23 cellular contexts compared by ENCODE assay signal in the genomic region with DNA sequence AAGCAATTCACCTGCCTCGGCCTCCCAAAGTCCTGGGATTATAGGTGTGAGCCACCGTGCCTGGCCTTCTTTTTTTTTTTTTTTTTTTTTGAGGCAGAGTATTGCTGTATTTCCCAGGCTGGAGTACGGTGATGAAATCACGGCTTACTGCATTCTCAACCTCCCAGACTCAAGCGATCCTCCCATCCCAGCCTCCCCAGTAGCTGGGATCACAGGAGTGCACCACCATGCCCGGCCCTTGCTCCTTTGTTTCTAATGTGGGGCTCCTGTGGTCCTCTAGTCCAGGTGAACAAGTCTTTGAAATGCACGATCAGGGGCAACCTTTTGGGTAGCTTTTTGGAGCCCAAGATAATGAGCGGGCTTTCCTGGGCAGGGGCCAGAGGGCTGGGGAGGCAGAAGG. TPM values are rescaled to one million over a fixed set of nuclear protein-coding genes. Genes with fewer than 3 reads are reported as not detected.
A peak's percentile ranks its signal among the peaks of the same experiment; 100 is the strongest.
DNase-seq lines count a peak whose midpoint lies in the region; ATAC-seq and TF ChIP-seq lines count a peak whose summit lies in the region.
"Had no signal": no experiment of that assay in that cellular context is flagged by ENCODE, and none has a peak within 500 bp of the region (broad histone marks: within the 10 kb centered on the region; RNA-seq: fewer than 3 reads in every experiment).

No MANE protein-coding gene starts in this region.

- H3K27ac Mint-ChIP-seq in CD4-positive, alpha-beta T cell: peak overlapping the region; percentile 86
- H3K27ac Mint-ChIP-seq in activated T-helper 17 cell treated with anti-CD3 and anti-CD28 coated beads, Interleukin-2, amount 50 U/mL, for 72 hours: peak overlapping the region; percentile 79
- peak overlapping the region; percentile 96 to 98 for H3K27ac Mint-ChIP-seq in natural killer cell treated with Interleukin-12 subunit alpha and Interleukin-12 subunit beta and Interleukin-15 and Interleukin-18, amount 100 ng/mL, for 72 hours

- peaks cover 100% of the 10 kb centered on the region for H4K20me1 ChIP-seq in BLaER1

- peaks cover 4% of the 10 kb centered on the region for H3K36me3 Mint-ChIP-seq in CD4-positive, alpha-beta T cell (ENCODE audit: low read depth)
- H3K36me3 Mint-ChIP-seq in activated T-helper 17 cell treated with anti-CD3 and anti-CD28 coated beads, Interleukin-2, amount 50 U/mL, for 72 hours (ENCODE audit: low read depth): peaks cover 8% of the 10 kb centered on the region
- H3K36me3 Mint-ChIP-seq in natural killer cell treated with Interleukin-12 subunit alpha and Interleukin-12 subunit beta and Interleukin-15 and Interleukin-18, amount 100 ng/mL, for 72 hours: no peaks in the 10 kb centered on the region
- H3K36me3 Mint-ChIP-seq: activated naive CD4-positive, alpha-beta T cell treated with anti-CD3 and anti-CD28 coated beads, Interleukin-2, amount 50 U/mL, for 24 hours had no signal

- TF ChIP-seq CTCF in CD4-positive, alpha-beta T cell (IDR thresholded peaks at IDR 0.05): no peak
- no peak for TF ChIP-seq CTCF in uterus (IDR thresholded peaks at IDR 0.05)

- H3K9ac ChIP-seq in BLaER1: 0 out of 2 replicates have a peak overlapping the region, but pooled peaks have one; percentile 73
- H3K9ac ChIP-seq: GM23248 had no signal

- H3K4me1 Mint-ChIP-seq in CD4-positive, alpha-beta T cell (ENCODE audit: low read depth): peaks cover 84% of the 10 kb centered on the region
- peaks cover 42% of the 10 kb centered on the region for H3K4me1 Mint-ChIP-seq in activated T-helper 17 cell treated with anti-CD3 and anti-CD28 coated beads, Interleukin-2, amount 50 U/mL, for 72 hours
- H3K4me1 Mint-ChIP-seq in natural killer cell treated with Interleukin-12 subunit alpha and Interleukin-12 subunit beta and Interleukin-15 and Interleukin-18, amount 100 ng/mL, for 72 hours (ENCODE audit: low read depth in 2 of 2): peaks cover 61 to 70% of the 10 kb centered on the region in 2 donors

- CTCF ChIA-PET in CD4-positive, alpha-beta T cell (lab: Charles Lee): no interaction called here

- no peaks in the 10 kb centered on the region for H3K9me3 ChIP-seq in BLaER1
- no peaks in the 10 kb centered on the region for H3K9me3 ChIP-seq in CD4-positive, alpha-beta T cell (ENCODE audit: control insufficient read depth, low read length)
- no peaks in the 10 kb centered on the region for H3K9me3 ChIP-seq in uterus
- H3K9me3 ChIP-seq: left ventricle myocardium inferior, ovary, upper lobe of left lung had no signal

- no peaks in the 10 kb centered on the region for H3K27me3 ChIP-seq in BLaER1
- H3K27me3 ChIP-seq in CD4-positive, alpha-beta T cell (ENCODE audit: control insufficient read depth, insufficient read depth, low read length): no peaks in the 10 kb centered on the region
- H3K27me3 ChIP-seq in uterus: no peaks in the 10 kb centered on the region
- H3K27me3 ChIP-seq: ovary, upper lobe of left lung had no signal

- intact Hi-C loops in CD4-positive, alpha-beta T cell (cut with DNase I, micrococcal nuclease): no loop called here
- intact Hi-C loops in uterus (cut with DNase I; ENCODE audit: low total_unique reads): no loop called here

- POLR2A ChIA-PET in CD4-positive, alpha-beta T cell (lab: Charles Lee): no interaction called here

- peaks cover 44% of the 10 kb centered on the region for H3K36me3 ChIP-seq in BLaER1
- no peaks in the 10 kb centered on the region for H3K36me3 ChIP-seq in uterus
- H3K36me3 ChIP-seq: ovary had no signal

- H3K27me3 Mint-ChIP-seq in CD4-positive, alpha-beta T cell: no peaks in the 10 kb centered on the region
- H3K27me3 Mint-ChIP-seq in activated T-helper 17 cell treated with anti-CD3 and anti-CD28 coated beads, Interleukin-2, amount 50 U/mL, for 72 hours: no peaks in the 10 kb centered on the region
- no peaks in the 10 kb centered on the region for H3K27me3 Mint-ChIP-seq in natural killer cell treated with Interleukin-12 subunit alpha and Interleukin-12 subunit beta and Interleukin-15 and Interleukin-18, amount 100 ng/mL, for 72 hours
- H3K27me3 Mint-ChIP-seq: activated CD8-positive, alpha-beta memory T cell treated with anti-CD3 and anti-CD28 coated beads, Interleukin-2, amount 10 ng/mL, durations not matched to agents 7 days and 5 days; activated naive CD4-positive, alpha-beta T cell treated with anti-CD3 and anti-CD28 coated beads, Interleukin-2, amount 50 U/mL, for 24 hours had no signal

- no peak overlapping the region for H3K4me3 Mint-ChIP-seq in CD4-positive, alpha-beta T cell
- no peak overlapping the region for H3K4me3 Mint-ChIP-seq in activated T-helper 17 cell treated with anti-CD3 and anti-CD28 coated beads, Interleukin-2, amount 50 U/mL, for 72 hours
- H3K4me3 Mint-ChIP-seq in natural killer cell treated with Interleukin-12 subunit alpha and Interleukin-12 subunit beta and Interleukin-15 and Interleukin-18, amount 100 ng/mL, for 72 hours: no peak overlapping the region
- H3K4me3 Mint-ChIP-seq: activated CD8-positive, alpha-beta memory T cell treated with anti-CD3 and anti-CD28 coated beads, Interleukin-2, amount 10 ng/mL, durations not matched to agents 7 days and 5 days; activated naive CD4-positive, alpha-beta T cell treated with anti-CD3 and anti-CD28 coated beads, Interleukin-2, amount 50 U/mL, for 24 hours had no signal

- H3K4me1 ChIP-seq in BLaER1: peaks cover 100% of the 10 kb centered on the region
- H3K4me1 ChIP-seq in uterus: peaks cover 0 to 9% of the 10 kb centered on the region in 2 donors

- H3K27ac ChIP-seq in BLaER1 (peak overlapping the region; percentile 85), uterus (no peak overlapping the region)
- H3K27ac ChIP-seq in CD4-positive, alpha-beta T cell (ENCODE audit: low read depth, low read length): no peak overlapping the region
- H3K27ac ChIP-seq: C4-2B, GM23248, left ventricle myocardium inferior, ovary, SK-N-MC had no signal

- TF ChIP-seq POLR2A in uterus (IDR thresholded peaks at IDR 0.05): no peak

- H3K4me3 ChIP-seq in BLaER1: no peak overlapping the region
- H3K4me3 ChIP-seq in uterus: no peak overlapping the region
- H3K4me3 ChIP-seq: GM23248, left ventricle myocardium inferior, ovary, SK-N-MC, smooth muscle cell, upper lobe of left lung had no signal

- DNase-seq in CD4-positive, alpha-beta T cell: no peak
- DNase-seq in natural killer cell treated with Interleukin-12 subunit alpha and Interleukin-12 subunit beta and Interleukin-15 and Interleukin-18, amount 100 ng/mL, for 72 hours (ENCODE audit: low spot score): no peak
- DNase-seq in NCI-H748 treated with DMSO at 0.1 percent for 48 hours (lab: John Stamatoyannopoulos, UW) (no peak), uterus (no peak)
- DNase-seq: activated CD4-positive, alpha-beta T cell treated with anti-CD3 and anti-CD28 coated beads for 48 hours; activated CD8-positive, alpha-beta memory T cell treated with anti-CD3 and anti-CD28 coated beads, Interleukin-2, amount 10 ng/mL, durations not matched to agents 7 days and 5 days; cortex of kidney; GM23248; Karpas-422; left ventricle myocardium inferior; MV-4-11; NCI-H1436 treated with DMSO at 0.1 percent for 48 hours; NCI-H82; ovary; stimulated activated CD4-positive, alpha-beta T cell treated with anti-CD3 and anti-CD28 coated beads, Interleukin-2, amount 100 ng/mL, for 24 hours; upper lobe of left lung had no signal

- H3K9me3 Mint-ChIP-seq in CD4-positive, alpha-beta T cell: no peaks in the 10 kb centered on the region
- H3K9me3 Mint-ChIP-seq in activated T-helper 17 cell treated with anti-CD3 and anti-CD28 coated beads, Interleukin-2, amount 50 U/mL, for 72 hours: no peaks in the 10 kb centered on the region
- no peaks in the 10 kb centered on the region for H3K9me3 Mint-ChIP-seq in natural killer cell treated with Interleukin-12 subunit alpha and Interleukin-12 subunit beta and Interleukin-15 and Interleukin-18, amount 100 ng/mL, for 72 hours
- H3K9me3 Mint-ChIP-seq: activated naive CD4-positive, alpha-beta T cell treated with anti-CD3 and anti-CD28 coated beads, Interleukin-2, amount 50 U/mL, for 24 hours had no signal

- ATAC-seq in CD4-positive, alpha-beta T cell (ENCODE audit: poor library complexity): no peak
- ATAC-seq in activated T-helper 17 cell treated with anti-CD3 and anti-CD28 coated beads, Interleukin-2, amount 50 U/mL, for 72 hours (replicated peaks): no peak
- ATAC-seq in natural killer cell treated with Interleukin-12 subunit alpha and Interleukin-12 subunit beta and Interleukin-15 and Interleukin-18, amount 100 ng/mL, for 72 hours: no peak
- ATAC-seq in HG03565 (IDR thresholded peaks at IDR 0.05; ENCODE audit: unreplicated experiment): no peak
- ATAC-seq: activated CD8-positive, alpha-beta memory T cell treated with anti-CD3 and anti-CD28 coated beads, Interleukin-2, amount 10 ng/mL, durations not matched to agents 7 days and 5 days had no signal

- H3K4me2 ChIP-seq in BLaER1: peak overlapping the region; percentile 90
- H3K4me2 ChIP-seq: smooth muscle cell had no signal

RNA-seq across cellular contexts. Expression of a gene that starts 23.2 kb away (rescaled TPM):
- 10 to 100 TPM; 33.5 to 35.3 TPM for total RNA-seq in CD4-positive, alpha-beta T cell
- 10 to 100 TPM; 28.5 to 57.5 TPM for total RNA-seq in activated T-helper 17 cell treated with anti-CD3 and anti-CD28 coated beads, Interleukin-2, amount 50 U/mL, for 72 hours
- 10 to 100 TPM; 48.0 to 57.6 TPM for total RNA-seq in natural killer cell treated with Interleukin-12 subunit alpha and Interleukin-12 subunit beta and Interleukin-15 and Interleukin-18, amount 100 ng/mL, for 72 hours
- 100 to 1,000 TPM in 1 of 4 donors, 10 to 100 TPM in 3; 16.7 to 104 (median 43.6) TPM for total RNA-seq in uterus
